In the genomic region with DNA sequence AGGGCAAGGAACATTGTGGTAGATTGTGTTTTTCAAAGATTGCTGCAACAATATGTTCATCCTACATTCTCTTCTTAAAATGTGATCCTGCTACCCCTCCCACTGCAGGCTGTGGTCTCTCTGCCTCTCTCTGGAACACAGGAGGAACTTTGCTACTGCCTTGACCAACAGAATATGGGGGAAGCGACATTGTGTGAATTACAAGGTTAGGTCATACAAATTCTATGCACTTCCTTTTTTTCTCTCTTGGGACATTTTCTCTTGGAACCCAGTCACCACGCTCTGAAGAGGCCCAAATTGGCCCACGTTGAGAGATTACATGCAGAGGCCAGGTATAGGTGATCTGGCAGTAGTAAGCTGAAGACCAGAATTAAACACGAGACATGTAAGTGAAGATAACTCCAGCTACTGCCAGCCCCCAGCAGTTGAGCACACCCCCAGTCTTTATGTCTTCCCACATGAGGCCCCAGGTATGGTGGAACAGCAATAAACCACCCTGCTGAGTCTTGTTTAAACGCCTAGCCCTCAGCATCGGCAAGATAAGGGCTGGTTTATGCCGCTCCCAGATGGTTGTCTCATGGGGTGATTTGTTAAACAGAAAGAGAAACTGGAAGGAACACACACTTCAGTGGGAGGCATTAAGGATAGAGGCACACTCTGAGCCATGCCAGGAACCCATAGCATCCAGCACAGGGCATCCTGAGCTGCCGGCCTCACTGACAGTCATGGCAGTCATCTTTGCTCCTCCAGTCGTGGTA, we compare ENCODE assay signal across 1 cellular context.
TF ChIP-seq lines count a peak whose summit lies in the region.

No MANE protein-coding gene starts in this region.

TF ChIP-seq in GM12891, 5 proteins besides CTCF, POLR2A, EP300 and RAD21:
- TF ChIP-seq PAX5 (IDR thresholded peaks at IDR 0.05; ENCODE audit: insufficient read depth, low read length, severe bottlenecking): no peak
- no peak for TF ChIP-seq TAF1 (IDR thresholded peaks at IDR 0.05; ENCODE audit: low read depth, low read length)
- no peak for TF ChIP-seq POLR2AphosphoS5 (IDR thresholded peaks at IDR 0.05; ENCODE audit: low read depth, low read length)
- TF ChIP-seq POU2F2 (IDR thresholded peaks at IDR 0.05; ENCODE audit: low read depth, low read length): no peak
- TF ChIP-seq SPI1 (IDR thresholded peaks at IDR 0.05; ENCODE audit: low read depth, low read length): peak; percentile 50
